17 cellular contexts compared by ENCODE assay signal in genomic region chr15:30901889-30902288, GRCh38. TPM values are rescaled to one million over a fixed set of nuclear protein-coding genes. Genes with fewer than 3 reads are reported as not detected.
DNase-seq lines count a peak whose midpoint lies in the region; ATAC-seq and TF ChIP-seq lines count a peak whose summit lies in the region.
"Had no signal": no experiment of that assay in that cellular context is flagged by ENCODE, and none has a peak within 500 bp of the region (broad histone marks: within the 10 kb centered on the region; RNA-seq: fewer than 3 reads in every experiment).

No MANE protein-coding gene starts in this region.

- peaks cover 3% of the 10 kb centered on the region for H3K9me3 Mint-ChIP-seq in activated naive CD8-positive, alpha-beta T cell (ENCODE audit: low read depth)
- H3K9me3 Mint-ChIP-seq in activated naive CD8-positive, alpha-beta T cell treated with anti-CD3 and anti-CD28 coated beads for 36 hours: no peaks in the 10 kb centered on the region
- peaks cover 0 to 5% (median 0%) of the 10 kb centered on the region in 5 experiments for H3K9me3 Mint-ChIP-seq in brain
- H3K9me3 Mint-ChIP-seq in progenitor cell of endocrine pancreas (ENCODE audit: low read depth): no peaks in the 10 kb centered on the region
- no peaks in the 10 kb centered on the region for H3K9me3 Mint-ChIP-seq in activated T-cell treated with anti-CD3 and anti-CD28 coated beads, Interleukin-2, amount 50 U/mL, for 24 hours

- intact Hi-C loops in Panc1 (cut with micrococcal nuclease; ENCODE audit: unreplicated experiment): no loop called here

- peaks cover 14% of the 10 kb centered on the region for H3K4me1 ChIP-seq in Panc1 (ENCODE audit: control insufficient read depth, insufficient read depth, low read length)

- POLR2A ChIA-PET in Panc1 (lab: Charles Lee): no interaction called here

- H3K4me3 ChIP-seq in Panc1 (ENCODE audit: low read depth in 2 of 2, low read length in 2 of 2): no peak overlapping the region

- CTCF ChIA-PET in Panc1 (lab: Charles Lee): no interaction called here

- DNase-seq in activated naive CD8-positive, alpha-beta T cell treated with anti-CD3 and anti-CD28 coated beads for 36 hours: no peak
- DNase-seq in Panc1 (ENCODE audit: low read depth, low spot score) (no peak), progenitor cell of endocrine pancreas (ENCODE audit: low spot score, unreplicated experiment) (no peak)
- no peak for DNase-seq in activated T-cell treated with anti-CD3 and anti-CD28 coated beads, Interleukin-2, amount 50 U/mL, for 24 hours
- no peak for DNase-seq in stimulated activated CD4-positive, alpha-beta T cell treated with anti-CD3 and anti-CD28 coated beads, Interleukin-12 subunit alpha, Interleukin-12 subunit beta, amount 100 ng/mL, for 4 hours
- no peak for DNase-seq in stimulated activated CD4-positive, alpha-beta T cell treated with anti-CD3 and anti-CD28 coated beads, Interleukin-2, amount 100 ng/mL, for 24 hours
- DNase-seq: C1 segment of cervical spinal cord; CD4-positive, alpha-beta memory T cell; COR-L47; DMS153; DMS79 treated with DMSO at 0.1 percent for 48 hours; GDM1 had no signal

- H3K36me3 Mint-ChIP-seq in activated naive CD8-positive, alpha-beta T cell: peaks cover 12% of the 10 kb centered on the region
- H3K36me3 Mint-ChIP-seq in activated naive CD8-positive, alpha-beta T cell treated with anti-CD3 and anti-CD28 coated beads for 36 hours: peaks cover 36% of the 10 kb centered on the region
- H3K36me3 Mint-ChIP-seq in brain (peaks cover 11% of the 10 kb centered on the region), progenitor cell of endocrine pancreas (ENCODE audit: insufficient read depth) (peaks cover 1% of the 10 kb centered on the region)
- peaks cover 62% of the 10 kb centered on the region for H3K36me3 Mint-ChIP-seq in activated T-cell treated with anti-CD3 and anti-CD28 coated beads, Interleukin-2, amount 50 U/mL, for 24 hours (ENCODE audit: low read depth)

- no peaks in the 10 kb centered on the region for H3K27me3 Mint-ChIP-seq in activated naive CD8-positive, alpha-beta T cell
- no peaks in the 10 kb centered on the region for H3K27me3 Mint-ChIP-seq in activated naive CD8-positive, alpha-beta T cell treated with anti-CD3 and anti-CD28 coated beads for 36 hours
- H3K27me3 Mint-ChIP-seq in brain (peaks cover 6% of the 10 kb centered on the region), progenitor cell of endocrine pancreas (no peaks in the 10 kb centered on the region)
- H3K27me3 Mint-ChIP-seq in activated T-cell treated with anti-CD3 and anti-CD28 coated beads, Interleukin-2, amount 50 U/mL, for 24 hours: no peaks in the 10 kb centered on the region
- H3K27me3 Mint-ChIP-seq: B cell had no signal

- H3K27ac Mint-ChIP-seq in activated naive CD8-positive, alpha-beta T cell: no peak overlapping the region
- no peak overlapping the region for H3K27ac Mint-ChIP-seq in activated naive CD8-positive, alpha-beta T cell treated with anti-CD3 and anti-CD28 coated beads for 36 hours
- no peak overlapping the region for H3K27ac Mint-ChIP-seq in brain
- peak overlapping the region; percentile 62 for H3K27ac Mint-ChIP-seq in progenitor cell of endocrine pancreas
- no peak overlapping the region for H3K27ac Mint-ChIP-seq in activated T-cell treated with anti-CD3 and anti-CD28 coated beads, Interleukin-2, amount 50 U/mL, for 24 hours
- H3K27ac Mint-ChIP-seq: B cell had no signal

- H3K27ac ChIP-seq in Panc1 (ENCODE audit: low read length): no peak overlapping the region
- H3K27ac ChIP-seq: HL-60 had no signal

- in situ Hi-C loops in Panc1 (cut with HindIII; ENCODE audit: low pct_unique_long_range_greater_than_20kb, low sequenced_read_pairs): no loop called here

- peak overlapping the region; percentile 40 for H3K4me3 Mint-ChIP-seq in activated naive CD8-positive, alpha-beta T cell
- H3K4me3 Mint-ChIP-seq in activated naive CD8-positive, alpha-beta T cell treated with anti-CD3 and anti-CD28 coated beads for 36 hours: no peak overlapping the region
- H3K4me3 Mint-ChIP-seq in brain (peak overlapping the region in 4 of 5 experiments; percentile 49 to 57 (median 52)), progenitor cell of endocrine pancreas (ENCODE audit: low read depth) (peak overlapping the region; percentile 24)
- H3K4me3 Mint-ChIP-seq in activated T-cell treated with anti-CD3 and anti-CD28 coated beads, Interleukin-2, amount 50 U/mL, for 24 hours: no peak overlapping the region

- TF ChIP-seq CTCF in Panc1 (IDR thresholded peaks at IDR 0.05) (0 out of 2 replicates have a peak, but pooled peaks have one; percentile 7), brain (conservative IDR thresholded peaks at IDR 0.05) (no peak), progenitor cell of endocrine pancreas (IDR thresholded peaks at IDR 0.05; ENCODE audit: unreplicated experiment) (no peak)

- no peaks in the 10 kb centered on the region for H3K27me3 ChIP-seq in Panc1 (ENCODE audit: control insufficient read depth, insufficient read depth, low read length)

- no peaks in the 10 kb centered on the region for H3K9me3 ChIP-seq in Panc1 (ENCODE audit: control insufficient read depth, insufficient read depth, low read depth, low read length)

- no peaks in the 10 kb centered on the region for H3K36me3 ChIP-seq in Panc1 (ENCODE audit: control insufficient read depth, insufficient read depth, low read length)

- ATAC-seq in Panc1: no peak
- ATAC-seq: HCT116 had no signal

- peaks cover 35% of the 10 kb centered on the region for H3K4me1 Mint-ChIP-seq in activated naive CD8-positive, alpha-beta T cell (ENCODE audit: low read depth)
- H3K4me1 Mint-ChIP-seq in activated naive CD8-positive, alpha-beta T cell treated with anti-CD3 and anti-CD28 coated beads for 36 hours: peaks cover 28% of the 10 kb centered on the region
- H3K4me1 Mint-ChIP-seq in brain: peaks cover 35% of the 10 kb centered on the region
- peaks cover 9% of the 10 kb centered on the region for H3K4me1 Mint-ChIP-seq in progenitor cell of endocrine pancreas (ENCODE audit: low read depth)
- H3K4me1 Mint-ChIP-seq in activated T-cell treated with anti-CD3 and anti-CD28 coated beads, Interleukin-2, amount 50 U/mL, for 24 hours (ENCODE audit: low read depth): peaks cover 38% of the 10 kb centered on the region

- BruUV-seq in Panc1 (replicated peaks; lab: Mats Ljungman, UMichigan): no TSS peak

RNA-seq across cellular contexts. Expression of gene FAN1, which starts 1.8 kb away (rescaled TPM):
- 10 to 100 TPM; 15.4 to 16.1 TPM for total RNA-seq in activated naive CD8-positive, alpha-beta T cell treated with anti-CD3 and anti-CD28 coated beads for 36 hours
- 16.4 TPM for total RNA-seq in Panc1 (2021; ENCODE audit: unreplicated experiment)
- polyA plus RNA-seq in Panc1 (2012; ENCODE audit: insufficient read length): 13.9 TPM
- polyA plus RNA-seq in brain (ENCODE audit: insufficient read depth, low read depth, low replicate concordance): 6.6 TPM
- total RNA-seq in progenitor cell of endocrine pancreas: 25.1 and 26.6 TPM in 2 replicates

Comparison
In these comparisons a context has a peak if more than half of its experiments do, and no peak if none do; other contexts are left out.
1. H3K4me3 Mint-ChIP-seq: peak in activated naive CD8-positive, alpha-beta T cell (single experiment), brain (4 of 5) and progenitor cell of endocrine pancreas (single experiment); none in activated naive CD8-positive, alpha-beta T cell treated with anti-CD3 and anti-CD28 coated beads for 36 hours (single experiment) and activated T-cell treated with anti-CD3 and anti-CD28 coated beads, Interleukin-2, amount 50 U/mL, for 24 hours (single experiment).